12 cellular contexts compared by ENCODE assay signal in the genomic region with DNA sequence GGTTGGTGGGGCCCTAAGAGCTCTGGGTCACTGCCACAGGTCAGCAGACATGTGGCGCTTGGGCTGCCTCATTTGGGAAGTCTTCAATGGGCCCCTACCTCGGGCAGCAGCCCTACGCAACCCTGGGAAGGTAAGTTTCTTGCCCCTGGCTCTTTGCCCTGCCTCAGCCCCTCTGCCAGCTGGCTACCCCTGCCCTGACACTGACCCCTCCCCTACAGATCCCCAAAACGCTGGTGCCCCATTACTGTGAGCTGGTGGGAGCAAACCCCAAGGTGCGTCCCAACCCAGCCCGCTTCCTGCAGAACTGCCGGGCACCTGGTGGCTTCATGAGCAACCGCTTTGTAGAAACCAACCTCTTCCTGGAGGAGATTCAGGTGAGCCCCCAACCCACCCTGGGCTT. TPM values are rescaled to one million over a fixed set of nuclear protein-coding genes. Genes with fewer than 3 reads are reported as not detected.
A peak's percentile ranks its signal among the peaks of the same experiment; 100 is the strongest.
DNase-seq lines count a peak whose midpoint lies in the region; ATAC-seq, FAIRE-seq and TF ChIP-seq lines count a peak whose summit lies in the region.
"Had no signal": no experiment of that assay in that cellular context is flagged by ENCODE, and none has a peak within 500 bp of the region (broad histone marks: within the 10 kb centered on the region; RNA-seq: fewer than 3 reads in every experiment).

No MANE protein-coding gene starts in this region.

- no peak overlapping the region for H3K27ac Mint-ChIP-seq in MCF 10A (ENCODE audit: low read depth, unreplicated experiment)
- H3K27ac Mint-ChIP-seq in activated B cell treated with CpG ODN at 0.5 μM for 24 hours: no peak overlapping the region
- no peak overlapping the region for H3K27ac Mint-ChIP-seq in type B pancreatic cell

- no TSS peak for BruUV-seq in MCF 10A (replicated peaks; lab: Mats Ljungman, UMichigan)

- H3K4me1 ChIP-seq in breast epithelium (peaks cover 5 to 13% of the 10 kb centered on the region in 2 donors), kidney (ENCODE audit: control insufficient read depth in 1 of 2, insufficient read depth in 1 of 2, low read depth in 1 of 2, low read length in 2 of 2) (peaks cover 16 to 24% of the 10 kb centered on the region in 2 donors)

- no peak overlapping the region for H3K9ac ChIP-seq in kidney (ENCODE audit: low read length in 2 of 2)

- TF ChIP-seq POLR2A in breast epithelium (IDR thresholded peaks at IDR 0.05): no peak

- H3K36me3 Mint-ChIP-seq in MCF 10A (ENCODE audit: insufficient read depth, unreplicated experiment) (peaks cover 37% of the 10 kb centered on the region), activated B cell treated with CpG ODN at 0.5 μM for 24 hours (ENCODE audit: low read depth) (peaks cover 43% of the 10 kb centered on the region), type B pancreatic cell (peaks cover 7% of the 10 kb centered on the region)

- TF ChIP-seq CTCF in MCF 10A (IDR thresholded peaks at IDR 0.05; ENCODE audit: unreplicated experiment) (no peak), breast epithelium (IDR thresholded peaks at IDR 0.05) (no peak), activated B cell treated with CpG ODN at 0.5 μM for 24 hours (IDR thresholded peaks at IDR 0.05) (no peak), kidney (IDR thresholded peaks at IDR 0.05; ENCODE audit: borderline replicate concordance, extremely low read depth, insufficient read depth) (no peak), type B pancreatic cell (conservative IDR thresholded peaks at IDR 0.05) (no peak)

- H3K27me3 Mint-ChIP-seq in MCF 10A (ENCODE audit: insufficient read depth, unreplicated experiment) (no peaks in the 10 kb centered on the region), activated B cell treated with CpG ODN at 0.5 μM for 24 hours (no peaks in the 10 kb centered on the region), type B pancreatic cell (no peaks in the 10 kb centered on the region)

- DNase-seq in MCF 10A (ENCODE audit: unreplicated experiment) (no peak), breast epithelium (ENCODE audit: low spot score in 2 of 2) (no peak), activated B cell treated with CpG ODN at 0.5 μM for 24 hours (no peak), kidney (peak; percentile 69), type B pancreatic cell (ENCODE audit: extremely low spot score, unreplicated experiment) (no peak)
- no peak for DNase-seq in stimulated activated CD8-positive, alpha-beta memory T cell treated with anti-CD3 and anti-CD28 coated beads, Interleukin-4, amount 100 ng/mL, for 48 hours
- DNase-seq: activated gamma-delta T cell, C1 segment of cervical spinal cord, NCI-H446 had no signal

- intact Hi-C loops in MCF 10A (cut with micrococcal nuclease): no loop called here
- intact Hi-C loops in breast epithelium (cut with DNase I; ENCODE audit: low total_unique reads): no loop called here
- intact Hi-C loops in activated B cell treated with CpG ODN at 0.5 μM for 24 hours (cut with micrococcal nuclease): no loop called here
- intact Hi-C loops in kidney (cut with DNase I): no loop called here

- H3K9me3 Mint-ChIP-seq in MCF 10A (ENCODE audit: unreplicated experiment) (no peaks in the 10 kb centered on the region), activated B cell treated with CpG ODN at 0.5 μM for 24 hours (no peaks in the 10 kb centered on the region), type B pancreatic cell (no peaks in the 10 kb centered on the region)

- ATAC-seq in activated B cell treated with CpG ODN at 0.5 μM for 24 hours (ENCODE audit: low read depth): no peak
- no peak for ATAC-seq in HG02759 (IDR thresholded peaks at IDR 0.05; ENCODE audit: unreplicated experiment)
- no peak for ATAC-seq in HG03159 (IDR thresholded peaks at IDR 0.05; ENCODE audit: unreplicated experiment)

- POLR2A ChIA-PET in MCF 10A (lab: Yijun Ruan, JAX): interaction anchor here (2.5 to 3.3 kb wide), 2 partner anchors 18 to 27 kb away, joined by 12 to 17 read pairs; partner anchors contain the start of gene MALAT1
- POLR2A ChIA-PET in activated B cell treated with CpG ODN at 0.5 μM for 24 hours (lab: Charles Lee): interaction anchor here (0.6 to 4.5 kb wide), 5 partner anchors 11 to 360 kb away, joined by 3 to 37 read pairs (median 10); partner anchors contain the start of genes MALAT1 and PCNX3

- no peak overlapping the region for H3K27ac ChIP-seq in breast epithelium
- H3K27ac ChIP-seq in kidney (ENCODE audit: low read depth in 2 of 2, low read length in 2 of 2): no peak overlapping the region

- H3K4me3 ChIP-seq in breast epithelium (peak overlapping the region in 1 of 3 donors; percentile 92), kidney (ENCODE audit: low read length in 2 of 2) (no peak overlapping the region)

- H3K36me3 ChIP-seq in breast epithelium: peaks cover 8% of the 10 kb centered on the region
- H3K36me3 ChIP-seq in kidney (ENCODE audit: control insufficient read depth in 1 of 2, insufficient read depth in 2 of 2, low read length in 2 of 2): peaks cover 13 to 30% of the 10 kb centered on the region in 2 donors

- H3K4me1 Mint-ChIP-seq in MCF 10A (ENCODE audit: insufficient read depth, unreplicated experiment): peaks cover 10% of the 10 kb centered on the region
- H3K4me1 Mint-ChIP-seq in activated B cell treated with CpG ODN at 0.5 μM for 24 hours: peaks cover 44% of the 10 kb centered on the region
- peaks cover 27% of the 10 kb centered on the region for H3K4me1 Mint-ChIP-seq in type B pancreatic cell (ENCODE audit: unreplicated experiment)

- H3K9me3 ChIP-seq in breast epithelium: no peaks in the 10 kb centered on the region
- H3K9me3 ChIP-seq in kidney (ENCODE audit: control insufficient read depth in 1 of 2, low read length in 2 of 2): no peaks in the 10 kb centered on the region
- H3K9me3 ChIP-seq: Peyer's patch had no signal

- H3K27me3 ChIP-seq in breast epithelium: no peaks in the 10 kb centered on the region
- H3K27me3 ChIP-seq: Peyer's patch had no signal

- H3K4me3 Mint-ChIP-seq in MCF 10A (ENCODE audit: unreplicated experiment) (peak overlapping the region; percentile 88), activated B cell treated with CpG ODN at 0.5 μM for 24 hours (peak overlapping the region; percentile 28), type B pancreatic cell (peak overlapping the region; percentile 89)

- CTCF ChIA-PET in MCF 10A (lab: Yijun Ruan, JAX) (interaction anchor here (0.6 to 2.5 kb wide), 3 partner anchors 15 to 110 kb away, joined by 3 to 8 read pairs (median 6); no protein-coding TSS in a partner anchor), activated B cell treated with CpG ODN at 0.5 μM for 24 hours (lab: Charles Lee) (interaction anchor here (3.6 kb wide), 1 partner anchor 14 kb away, joined by 12 read pairs; no protein-coding TSS in a partner anchor)

- FAIRE-seq in kidney (lab: Jason Lieb, UNC): no peak

RNA-seq across cellular contexts. Expression of gene SCYL1, which starts 1.9 kb away (rescaled TPM):
- total RNA-seq in MCF 10A (2022) (70.9 and 75.5 TPM in 2 replicates), breast epithelium (10 to 100 TPM; 74.1 to 83.4 (median 83.2) TPM), activated B cell treated with CpG ODN at 0.5 μM for 24 hours (70.0 and 75.7 TPM in 2 replicates), kidney (72.2 TPM), type B pancreatic cell (ENCODE audit: low replicate concordance) (79.4 and 80.4 TPM in 2 replicates)
- polyA plus RNA-seq in kidney (ENCODE audit: insufficient read depth, low read depth, low replicate concordance): 78.9 TPM

RNA-seq across cellular contexts. Expression of gene MALAT1, which starts 27.9 kb away (rescaled TPM):
- total RNA-seq in MCF 10A (2022) (10,851 and 12,068 TPM in 2 replicates), breast epithelium (over 10,000 TPM; 14,217 to 22,312 (median 18,959) TPM), activated B cell treated with CpG ODN at 0.5 μM for 24 hours (12,540 and 18,961 TPM in 2 replicates), kidney (15,262 TPM), type B pancreatic cell (ENCODE audit: low replicate concordance) (4,133 and 6,276 TPM in 2 replicates)
- 219 TPM for polyA plus RNA-seq in kidney (ENCODE audit: insufficient read depth, low read depth, low replicate concordance)

RNA-seq across cellular contexts. Expression of gene LTBP3, which starts 31.4 kb away (rescaled TPM):
- total RNA-seq in MCF 10A (2022) (10.6 and 11.0 TPM in 2 replicates), breast epithelium (10 to 100 TPM; 63.0 to 98.9 (median 95.7) TPM), activated B cell treated with CpG ODN at 0.5 μM for 24 hours (25.0 and 25.3 TPM in 2 replicates), kidney (165 TPM), type B pancreatic cell (ENCODE audit: low replicate concordance) (71.8 and 74.1 TPM in 2 replicates)
- polyA plus RNA-seq in kidney (ENCODE audit: insufficient read depth, low read depth, low replicate concordance): 61.6 TPM

RNA-seq across cellular contexts. Expression of gene ZNRD2, which starts 43.5 kb away (rescaled TPM):
- total RNA-seq in MCF 10A (2022) (65.4 and 68.5 TPM in 2 replicates), breast epithelium (10 to 100 TPM; 48.9 to 60.0 (median 59.4) TPM), activated B cell treated with CpG ODN at 0.5 μM for 24 hours (40.9 and 41.0 TPM in 2 replicates), kidney (32.0 TPM), type B pancreatic cell (ENCODE audit: low replicate concordance) (32.2 and 33.9 TPM in 2 replicates)
- 60.4 TPM for polyA plus RNA-seq in kidney (ENCODE audit: insufficient read depth, low read depth, low replicate concordance)

RNA-seq across cellular contexts. Expression of gene FAM89B, which starts 45.6 kb away (rescaled TPM):
- total RNA-seq in MCF 10A (2022): 16.7 and 21.6 TPM in 2 replicates
- total RNA-seq in breast epithelium: 10 to 100 TPM; 37.4 to 51.4 (median 40.8) TPM
- 19.1 and 21.6 TPM in 2 replicates for total RNA-seq in activated B cell treated with CpG ODN at 0.5 μM for 24 hours
- total RNA-seq in kidney: 36.7 TPM
- 33.5 TPM for polyA plus RNA-seq in kidney (ENCODE audit: insufficient read depth, low read depth, low replicate concordance)
- 55.7 and 56.1 TPM in 2 replicates for total RNA-seq in type B pancreatic cell (ENCODE audit: low replicate concordance)

Comparison
In these comparisons a context has a peak if more than half of its experiments do, and no peak if none do; other contexts are left out.
1. H3K4me3 Mint-ChIP-seq: peak in every context shown above with its lines; median percentile 89 in type B pancreatic cell; 88 in MCF 10A; 28 in activated B cell treated with CpG ODN at 0.5 μM for 24 hours.